In genomic region chr2:68811364-68811763, GRCh38 we compare ENCODE assay signal across 10 cellular contexts. TPM values are rescaled to one million over a fixed set of nuclear protein-coding genes. Genes with fewer than 3 reads are reported as not detected.
DNase-seq lines count a peak whose midpoint lies in the region; ATAC-seq and TF ChIP-seq lines count a peak whose summit lies in the region.
"Had no signal": no experiment of that assay in that cellular context is flagged by ENCODE, and none has a peak within 500 bp of the region (broad histone marks: within the 10 kb centered on the region; RNA-seq: fewer than 3 reads in every experiment).

No MANE protein-coding gene starts in this region.

- H4K20me1 ChIP-seq in BLaER1 treated with 17β-estradiol and CSF1 and Interleukin-3, amounts not matched to agents 10 nM and 100 nM, result no peaks in the 10 kb centered on the region

- H3K4me2 ChIP-seq in BLaER1 treated with 17β-estradiol and CSF1 and Interleukin-3, amounts not matched to agents 10 nM and 100 nM, result peak overlapping the region; percentile 60 to 95 (median 87)

- peak overlapping the region in 10 of 11 experiments; percentile 10 to 98 (median 86); a peak in 20 of 22 replicates for H3K27ac ChIP-seq in BLaER1 treated with 17β-estradiol and CSF1 and Interleukin-3, amounts not matched to agents 10 nM and 100 nM
- H3K27ac ChIP-seq in coronary artery, result peak overlapping the region; percentile 31 to 78
- peak overlapping the region in 1 of 2 donors; percentile 33 for H3K27ac ChIP-seq in testis
- H3K27ac ChIP-seq in suprapubic skin, result no peak overlapping the region

- no peaks in the 10 kb centered on the region for H3K27me3 ChIP-seq in BLaER1 treated with 17β-estradiol and CSF1 and Interleukin-3, amounts not matched to agents 10 nM and 100 nM
- no peaks in the 10 kb centered on the region for H3K27me3 ChIP-seq in testis
- no peaks in the 10 kb centered on the region for H3K27me3 ChIP-seq in suprapubic skin

- H3K4me1 ChIP-seq in BLaER1 treated with 17β-estradiol and CSF1 and Interleukin-3, amounts not matched to agents 10 nM and 100 nM, result peaks cover 70 to 82% (median 75%) of the 10 kb centered on the region in 10 experiments
- H3K4me1 ChIP-seq in testis (no peaks in the 10 kb centered on the region), suprapubic skin (peaks cover 56% of the 10 kb centered on the region)

- WGBS in testis, 2 donors, result 63 to 84% methylated on average over 2 of the region's 2 CpGs
- WGBS in suprapubic skin, result 39% methylated on average over 2 of the region's 2 CpGs

- H3K9me3 ChIP-seq in BLaER1 treated with 17β-estradiol and CSF1 and Interleukin-3, amounts not matched to agents 10 nM and 100 nM (replicated peaks in 1 of 11), result no peaks in the 10 kb centered on the region
- no peaks in the 10 kb centered on the region for H3K9me3 ChIP-seq in testis
- no peaks in the 10 kb centered on the region for H3K9me3 ChIP-seq in suprapubic skin

- H3K4me3 ChIP-seq in BLaER1 treated with 17β-estradiol and CSF1 and Interleukin-3, amounts not matched to agents 10 nM and 100 nM, result no peak overlapping the region
- H3K4me3 ChIP-seq in coronary artery, result no peak overlapping the region
- no peak overlapping the region for H3K4me3 ChIP-seq in testis
- no peak overlapping the region for H3K4me3 ChIP-seq in suprapubic skin

- no peak for TF ChIP-seq EP300 in suprapubic skin (IDR thresholded peaks at IDR 0.05)

- no peak for ATAC-seq in GM21825 (IDR thresholded peaks at IDR 0.05; ENCODE audit: unreplicated experiment)

- peak overlapping the region in 5 of 11 experiments; percentile 9 to 88 (median 83); a peak in 8 of 22 replicates for H3K9ac ChIP-seq in BLaER1 treated with 17β-estradiol and CSF1 and Interleukin-3, amounts not matched to agents 10 nM and 100 nM

- H3K36me3 ChIP-seq in BLaER1 treated with 17β-estradiol and CSF1 and Interleukin-3, amounts not matched to agents 10 nM and 100 nM, result peaks cover 84 to 100% (median 90%) of the 10 kb centered on the region in 11 experiments
- H3K36me3 ChIP-seq in testis (ENCODE audit: low read depth, missing control alignments) (no peaks in the 10 kb centered on the region), suprapubic skin (no peaks in the 10 kb centered on the region)

- intact Hi-C loops in testis (cut with DNase I; ENCODE audit: low total_unique reads), result no loop called here

- DNase-seq in NCI-H69 (lab: John Stamatoyannopoulos, UW) (peak; percentile 27), coronary artery (ENCODE audit: low spot score) (no peak), myocyte (ENCODE audit: low read depth) (peak; percentile 68), testis (no peak), suprapubic skin (ENCODE audit: low spot score in 2 of 2) (no peak), NCI-H526 (lab: John Stamatoyannopoulos, UW) (no peak)
- DNase-seq: effector memory CD4-positive, alpha-beta T cell had no signal

- TF ChIP-seq CTCF in coronary artery (IDR thresholded peaks at IDR 0.05), result no peak
- no peak for TF ChIP-seq CTCF in testis (IDR thresholded peaks at IDR 0.05)
- no peak for TF ChIP-seq CTCF in suprapubic skin (IDR thresholded peaks at IDR 0.05)

- no peak for TF ChIP-seq POLR2A in testis (IDR thresholded peaks at IDR 0.05)
- no peak for TF ChIP-seq POLR2A in suprapubic skin (IDR thresholded peaks at IDR 0.05)

RNA-seq across cellular contexts. Expression of gene BMP10, which starts 59.8 kb away (rescaled TPM):
- total RNA-seq in myocyte (0.11 TPM in 1 of 2 replicates, not detected in the other), testis (not detected), suprapubic skin (not detected)
- not detected for polyA plus RNA-seq in myocyte (2012)
- 0.26 TPM for polyA plus RNA-seq in testis (ENCODE audit: insufficient read depth, low read depth, low replicate concordance)
- total RNA-seq: OCI-LY7 had no signal

Comparison
In these comparisons a context has a peak if more than half of its experiments do, and no peak if none do; other contexts are left out.
1. DNase-seq: peak in NCI-H69 (single experiment) and myocyte (single experiment); none in coronary artery (single experiment), testis (single experiment), suprapubic skin (0 of 2) and NCI-H526 (0 of 2).